Comparison of ENCODE assay signal across 17 cellular contexts in the genomic region with DNA sequence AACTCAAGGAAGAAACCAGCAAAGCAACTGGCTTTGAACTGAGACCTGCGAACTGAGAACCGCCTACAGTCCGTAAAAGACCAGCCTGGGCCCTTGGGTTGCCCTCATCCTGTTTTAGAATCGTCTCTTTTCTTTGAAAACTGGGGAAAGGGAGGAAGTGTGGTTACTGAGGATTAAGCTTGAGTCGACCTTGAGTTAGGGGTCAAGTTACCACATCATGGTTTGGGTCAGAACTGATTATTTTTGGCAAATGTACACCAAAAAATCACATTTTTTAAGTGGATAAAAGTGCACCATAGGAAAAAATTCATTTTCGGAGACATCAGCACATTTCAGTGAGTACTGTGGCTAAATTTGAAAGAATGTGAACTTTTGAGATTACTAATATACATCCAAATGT.
DNase-seq lines count a peak whose midpoint lies in the region; ATAC-seq and TF ChIP-seq lines count a peak whose summit lies in the region.
"Had no signal": no experiment of that assay in that cellular context is flagged by ENCODE, and none has a peak within 500 bp of the region (broad histone marks: within the 10 kb centered on the region; RNA-seq: fewer than 3 reads in every experiment).

No MANE protein-coding gene starts in this region.

- POLR2A ChIA-PET in CD8-positive, alpha-beta memory T cell (lab: Charles Lee) = no interaction called here

- no peaks in the 10 kb centered on the region for H3K9me3 ChIP-seq in breast epithelium
- no peaks in the 10 kb centered on the region for H3K9me3 ChIP-seq in right atrium auricular region
- no peaks in the 10 kb centered on the region for H3K9me3 ChIP-seq in stomach
- H3K9me3 ChIP-seq in CD8-positive, alpha-beta memory T cell (ENCODE audit: low read length) = no peaks in the 10 kb centered on the region
- H3K9me3 ChIP-seq: SJSA1 had no signal

- TF ChIP-seq POLR2A in breast epithelium (IDR thresholded peaks at IDR 0.05) (no peak), stomach (IDR thresholded peaks at IDR 0.05) (no peak)

- WGBS in stomach, 5 donors = 64 to 71% (median 67%) methylated on average over 6 of the region's 6 CpGs

- no peak overlapping the region for H3K4me3 ChIP-seq in breast epithelium
- H3K4me3 ChIP-seq in right atrium auricular region = no peak overlapping the region
- no peak overlapping the region for H3K4me3 ChIP-seq in stomach
- no peak overlapping the region for H3K4me3 ChIP-seq in CD8-positive, alpha-beta memory T cell (ENCODE audit: low read length)
- H3K4me3 ChIP-seq: neural progenitor cell, SJSA1 had no signal

- DNase-seq in M059J (ENCODE audit: low read depth) (peak; percentile 38), breast epithelium (ENCODE audit: low spot score in 2 of 2) (no peak), right atrium auricular region (ENCODE audit: low spot score) (no peak), stomach (no peak), NCI-H187 (lab: John Stamatoyannopoulos, UW) (no peak)
- no peak for DNase-seq in CD8-positive, alpha-beta memory T cell
- DNase-seq: activated CD4-positive, alpha-beta T cell treated with anti-CD3 and anti-CD28 coated beads for 48 hours; activated T-cell treated with anti-CD3 and anti-CD28 coated beads for 4 hours; NCI-H1436 treated with DMSO at 0.1 percent for 48 hours; NCI-H345; small intestine; stimulated activated naive CD4-positive, alpha-beta T cell had no signal

- H3K4me1 Mint-ChIP-seq in CD8-positive, alpha-beta memory T cell = no peaks in the 10 kb centered on the region

- H3K27ac Mint-ChIP-seq in CD8-positive, alpha-beta memory T cell = no peak overlapping the region
- H3K27ac Mint-ChIP-seq: activated naive CD8-positive, alpha-beta T cell; neural progenitor cell had no signal

- H3K36me3 Mint-ChIP-seq in CD8-positive, alpha-beta memory T cell = no peaks in the 10 kb centered on the region
- H3K36me3 Mint-ChIP-seq: activated naive CD8-positive, alpha-beta T cell had no signal

- H3K27me3 ChIP-seq in breast epithelium (no peaks in the 10 kb centered on the region), right atrium auricular region (no peaks in the 10 kb centered on the region), stomach (no peaks in the 10 kb centered on the region)
- no peaks in the 10 kb centered on the region for H3K27me3 ChIP-seq in CD8-positive, alpha-beta memory T cell (ENCODE audit: insufficient read depth, low read length, poor library complexity, severe bottlenecking)
- H3K27me3 ChIP-seq: neural progenitor cell, SJSA1 had no signal

- H3K27me3 Mint-ChIP-seq in CD8-positive, alpha-beta memory T cell = peaks cover 9 to 12% of the 10 kb centered on the region in 2 donors

- no peaks in the 10 kb centered on the region for H3K4me1 ChIP-seq in breast epithelium
- peaks cover 0 to 9% of the 10 kb centered on the region in 2 donors for H3K4me1 ChIP-seq in right atrium auricular region
- peaks cover 0 to 7% (median 0%) of the 10 kb centered on the region in 4 donors for H3K4me1 ChIP-seq in stomach
- H3K4me1 ChIP-seq in CD8-positive, alpha-beta memory T cell (ENCODE audit: insufficient read depth, low read length) = no peaks in the 10 kb centered on the region
- H3K4me1 ChIP-seq: neural progenitor cell had no signal

- CTCF ChIA-PET in CD8-positive, alpha-beta memory T cell (lab: Charles Lee) = no interaction called here

- peak overlapping the region; percentile 2 to 80 for H3K27ac ChIP-seq in breast epithelium
- peak overlapping the region; percentile 5 to 60 for H3K27ac ChIP-seq in right atrium auricular region
- H3K27ac ChIP-seq in stomach = peak overlapping the region in 4 of 5 donors; percentile 48 to 73 (median 66)
- no peak overlapping the region for H3K27ac ChIP-seq in CD8-positive, alpha-beta memory T cell (ENCODE audit: low read depth, low read length)
- H3K27ac ChIP-seq: neural progenitor cell had no signal

- H3K9me3 Mint-ChIP-seq in CD8-positive, alpha-beta memory T cell = no peaks in the 10 kb centered on the region
- H3K9me3 Mint-ChIP-seq: neural progenitor cell had no signal

- TF ChIP-seq EP300 in stomach (IDR thresholded peaks at IDR 0.05) = no peak

- no peaks in the 10 kb centered on the region for H3K36me3 ChIP-seq in breast epithelium
- H3K36me3 ChIP-seq in right atrium auricular region = no peaks in the 10 kb centered on the region
- no peaks in the 10 kb centered on the region for H3K36me3 ChIP-seq in stomach
- no peaks in the 10 kb centered on the region for H3K36me3 ChIP-seq in CD8-positive, alpha-beta memory T cell (ENCODE audit: insufficient read depth, low read length)
- H3K36me3 ChIP-seq: neural progenitor cell, SJSA1 had no signal

- TF ChIP-seq CTCF in breast epithelium (IDR thresholded peaks at IDR 0.05) (no peak), right atrium auricular region (IDR thresholded peaks at IDR 0.05) (no peak), stomach (IDR thresholded peaks at IDR 0.05) (no peak)

- H3K4me3 Mint-ChIP-seq in CD8-positive, alpha-beta memory T cell = no peak overlapping the region
- H3K4me3 Mint-ChIP-seq: activated naive CD8-positive, alpha-beta T cell had no signal

- intact Hi-C loops in breast epithelium (cut with DNase I; ENCODE audit: low total_unique reads) = no loop called here
- intact Hi-C loops in stomach (cut with DNase I; ENCODE audit: low total_unique reads) = no loop called here

- ATAC-seq in HG02571 (IDR thresholded peaks at IDR 0.05; ENCODE audit: unreplicated experiment) = no peak
- no peak for ATAC-seq in GM21360 (IDR thresholded peaks at IDR 0.05; ENCODE audit: unreplicated experiment)
